2 cellular contexts compared by ENCODE assay signal in the genomic region with DNA sequence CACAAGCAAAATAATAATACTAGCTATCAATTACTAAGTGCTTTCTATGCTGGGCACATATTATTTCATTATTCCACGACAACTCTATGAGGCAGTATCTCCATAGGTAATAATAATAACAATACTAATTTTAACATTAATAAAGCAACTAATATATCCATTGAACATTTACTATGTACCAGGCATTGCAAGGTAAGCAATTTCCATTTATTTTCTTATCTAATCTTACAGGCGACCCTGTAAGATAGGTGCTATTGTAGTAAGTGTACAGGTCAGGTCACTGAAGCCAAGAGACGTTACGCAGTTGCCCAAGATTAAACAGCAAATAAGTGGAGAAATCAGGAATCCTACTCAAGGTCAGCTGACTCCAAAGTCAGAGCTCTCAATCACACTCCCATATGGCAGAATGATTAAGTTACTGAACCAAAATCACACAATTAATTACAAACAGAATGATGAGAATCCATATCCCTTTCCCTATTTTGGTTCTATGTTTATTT.
TF ChIP-seq lines count a peak whose summit lies in the region.

No MANE protein-coding gene starts in this region.

TF ChIP-seq in SK-N-SH, 30 proteins besides CTCF, POLR2A, EP300 and RAD21 (continued from another document):
- TF ChIP-seq, protein P1, sequence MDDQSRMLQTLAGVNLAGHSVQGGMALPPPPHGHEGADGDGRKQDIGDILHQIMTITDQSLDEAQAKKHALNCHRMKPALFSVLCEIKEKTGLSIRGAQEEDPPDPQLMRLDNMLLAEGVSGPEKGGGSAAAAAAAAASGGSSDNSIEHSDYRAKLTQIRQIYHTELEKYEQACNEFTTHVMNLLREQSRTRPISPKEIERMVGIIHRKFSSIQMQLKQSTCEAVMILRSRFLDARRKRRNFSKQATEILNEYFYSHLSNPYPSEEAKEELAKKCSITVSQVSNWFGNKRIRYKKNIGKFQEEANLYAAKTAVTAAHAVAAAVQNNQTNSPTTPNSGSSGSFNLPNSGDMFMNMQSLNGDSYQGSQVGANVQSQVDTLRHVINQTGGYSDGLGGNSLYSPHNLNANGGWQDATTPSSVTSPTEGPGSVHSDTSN (IDR thresholded peaks at IDR 0.05): no peak
- TF ChIP-seq GABPA (IDR thresholded peaks at IDR 0.05; ENCODE audit: low read depth): no peak

TF ChIP-seq in SK-N-SH treated with all-trans-retinoic acid at 6 μM for 48 hours, 23 proteins besides CTCF, POLR2A, EP300 and RAD21 (continued from another document):
- TF ChIP-seq, protein P2, sequence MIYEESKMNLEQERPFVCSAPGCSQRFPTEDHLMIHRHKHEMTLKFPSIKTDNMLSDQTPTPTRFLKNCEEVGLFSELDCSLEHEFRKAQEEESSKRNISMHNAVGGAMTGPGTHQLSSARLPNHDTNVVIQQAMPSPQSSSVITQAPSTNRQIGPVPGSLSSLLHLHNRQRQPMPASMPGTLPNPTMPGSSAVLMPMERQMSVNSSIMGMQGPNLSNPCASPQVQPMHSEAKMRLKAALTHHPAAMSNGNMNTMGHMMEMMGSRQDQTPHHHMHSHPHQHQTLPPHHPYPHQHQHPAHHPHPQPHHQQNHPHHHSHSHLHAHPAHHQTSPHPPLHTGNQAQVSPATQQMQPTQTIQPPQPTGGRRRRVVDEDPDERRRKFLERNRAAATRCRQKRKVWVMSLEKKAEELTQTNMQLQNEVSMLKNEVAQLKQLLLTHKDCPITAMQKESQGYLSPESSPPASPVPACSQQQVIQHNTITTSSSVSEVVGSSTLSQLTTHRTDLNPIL (CRISPR knock-in tag; IDR thresholded peaks at IDR 0.05; ENCODE audit: low read depth): no peak
- TF ChIP-seq ISL1 (CRISPR knock-in tag; IDR thresholded peaks at IDR 0.05) (no peak), ARNTL (CRISPR knock-in tag; IDR thresholded peaks at IDR 0.05; ENCODE audit: borderline replicate concordance, low read depth) (no peak), PPARA (CRISPR knock-in tag; IDR thresholded peaks at IDR 0.05; ENCODE audit: borderline replicate concordance) (no peak), ZFP30 (CRISPR knock-in tag; IDR thresholded peaks at IDR 0.05) (no peak), SNAI2 (CRISPR knock-in tag; IDR thresholded peaks at IDR 0.05) (no peak), OSR1 (CRISPR knock-in tag; IDR thresholded peaks at IDR 0.05) (no peak), TOX (CRISPR knock-in tag; IDR thresholded peaks at IDR 0.05; ENCODE audit: borderline replicate concordance) (no peak), RARB (CRISPR knock-in tag; IDR thresholded peaks at IDR 0.05) (no peak)
- TF ChIP-seq, protein P3, sequence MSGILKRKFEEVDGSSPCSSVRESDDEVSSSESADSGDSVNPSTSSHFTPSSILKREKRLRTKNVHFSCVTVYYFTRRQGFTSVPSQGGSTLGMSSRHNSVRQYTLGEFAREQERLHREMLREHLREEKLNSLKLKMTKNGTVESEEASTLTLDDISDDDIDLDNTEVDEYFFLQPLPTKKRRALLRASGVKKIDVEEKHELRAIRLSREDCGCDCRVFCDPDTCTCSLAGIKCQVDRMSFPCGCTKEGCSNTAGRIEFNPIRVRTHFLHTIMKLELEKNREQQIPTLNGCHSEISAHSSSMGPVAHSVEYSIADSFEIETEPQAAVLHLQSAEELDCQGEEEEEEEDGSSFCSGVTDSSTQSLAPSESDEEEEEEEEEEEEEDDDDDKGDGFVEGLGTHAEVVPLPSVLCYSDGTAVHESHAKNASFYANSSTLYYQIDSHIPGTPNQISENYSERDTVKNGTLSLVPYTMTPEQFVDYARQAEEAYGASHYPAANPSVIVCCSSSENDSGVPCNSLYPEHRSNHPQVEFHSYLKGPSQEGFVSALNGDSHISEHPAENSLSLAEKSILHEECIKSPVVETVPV (CRISPR knock-in tag; IDR thresholded peaks at IDR 0.05): no peak
- TF ChIP-seq, protein P4, sequence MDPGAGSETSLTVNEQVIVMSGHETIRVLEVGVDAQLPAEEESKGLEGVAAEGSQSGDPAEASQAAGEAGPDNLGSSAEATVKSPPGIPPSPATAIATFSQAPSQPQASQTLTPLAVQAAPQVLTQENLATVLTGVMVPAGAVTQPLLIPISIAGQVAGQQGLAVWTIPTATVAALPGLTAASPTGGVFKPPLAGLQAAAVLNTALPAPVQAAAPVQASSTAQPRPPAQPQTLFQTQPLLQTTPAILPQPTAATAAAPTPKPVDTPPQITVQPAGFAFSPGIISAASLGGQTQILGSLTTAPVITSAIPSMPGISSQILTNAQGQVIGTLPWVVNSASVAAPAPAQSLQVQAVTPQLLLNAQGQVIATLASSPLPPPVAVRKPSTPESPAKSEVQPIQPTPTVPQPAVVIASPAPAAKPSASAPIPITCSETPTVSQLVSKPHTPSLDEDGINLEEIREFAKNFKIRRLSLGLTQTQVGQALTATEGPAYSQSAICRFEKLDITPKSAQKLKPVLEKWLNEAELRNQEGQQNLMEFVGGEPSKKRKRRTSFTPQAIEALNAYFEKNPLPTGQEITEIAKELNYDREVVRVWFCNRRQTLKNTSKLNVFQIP (CRISPR knock-in tag; IDR thresholded peaks at IDR 0.05; ENCODE audit: borderline replicate concordance, low read depth): no peak
